ENCODE assay signal across 9 cellular contexts in genomic region chr4:158729716-158730559, GRCh38. TPM values are rescaled to one million over a fixed set of nuclear protein-coding genes. Genes with fewer than 3 reads are reported as not detected.
DNase-seq lines count a peak whose midpoint lies in the region; ATAC-seq, FAIRE-seq and TF ChIP-seq lines count a peak whose summit lies in the region.
"Had no signal": no experiment of that assay in that cellular context is flagged by ENCODE, and none has a peak within 500 bp of the region (broad histone marks: within the 10 kb centered on the region; RNA-seq: fewer than 3 reads in every experiment).

No MANE protein-coding gene starts in this region.

- H3K27me3 ChIP-seq in PC-3 (ENCODE audit: low read length) (no peaks in the 10 kb centered on the region), osteoblast (ENCODE audit: insufficient read depth, low read length) (peaks cover 25% of the 10 kb centered on the region)

- H3K9me2 ChIP-seq in PC-3 (replicated peaks; ENCODE audit: low read length) = no peaks in the 10 kb centered on the region

- CTCF ChIA-PET in PC-3 (lab: Charles Lee) = no interaction called here

- H3K9me3 Mint-ChIP-seq in activated T-helper 1 cell treated with anti-CD3 and anti-CD28 coated beads, Interleukin-12 subunit alpha, Interleukin-12 subunit beta, Interleukin-2, Interleukin-4 antibody, amounts not matched to agents 30 ng/mL and 10 ng/mL and 1 ng/mL, durations not matched to agents 14 hours and 24 hours and 36 hours = no peaks in the 10 kb centered on the region

- POLR2A ChIA-PET in PC-3 (lab: Charles Lee; ENCODE audit: unreplicated experiment) = no interaction called here

- H3K4me3 Mint-ChIP-seq in activated T-helper 1 cell treated with anti-CD3 and anti-CD28 coated beads, Interleukin-12 subunit alpha, Interleukin-12 subunit beta, Interleukin-2, Interleukin-4 antibody, amounts not matched to agents 30 ng/mL and 10 ng/mL and 1 ng/mL, durations not matched to agents 14 hours and 24 hours and 36 hours = no peak overlapping the region

- TF ChIP-seq CTCF in D721Med (IDR thresholded peaks at IDR 0.05; ENCODE audit: insufficient read depth, missing control alignments) (peak; percentile 65), PC-3 (conservative IDR thresholded peaks at IDR 0.05; ENCODE audit: low read depth, low read length) (peak; percentile 87), foreskin fibroblast (IDR thresholded peaks at IDR 0.05; ENCODE audit: low read depth, low read length) (peak; percentile 73), osteoblast (IDR thresholded peaks at IDR 0.05; ENCODE audit: extremely low read depth, low read depth, low read length) (peak; percentile 99)

- H3K36me3 Mint-ChIP-seq in activated T-helper 1 cell treated with anti-CD3 and anti-CD28 coated beads, Interleukin-12 subunit alpha, Interleukin-12 subunit beta, Interleukin-2, Interleukin-4 antibody, amounts not matched to agents 30 ng/mL and 10 ng/mL and 1 ng/mL, durations not matched to agents 14 hours and 24 hours and 36 hours (ENCODE audit: low read depth) = no peaks in the 10 kb centered on the region

- H3F3A ChIP-seq in PC-3 (ENCODE audit: low read length, unreplicated experiment) = no peaks in the 10 kb centered on the region

- BruUV-seq in PC-3 (replicated peaks; lab: Mats Ljungman, UMichigan) = no TSS peak

- peaks cover 18% of the 10 kb centered on the region for H3K27me3 Mint-ChIP-seq in activated T-helper 1 cell treated with anti-CD3 and anti-CD28 coated beads, Interleukin-12 subunit alpha, Interleukin-12 subunit beta, Interleukin-2, Interleukin-4 antibody, amounts not matched to agents 30 ng/mL and 10 ng/mL and 1 ng/mL, durations not matched to agents 14 hours and 24 hours and 36 hours (ENCODE audit: insufficient read depth)

- H2AFZ ChIP-seq in PC-3 (ENCODE audit: low read length) (peak overlapping the region; percentile 46; the same call in 1 of the 2 replicates), osteoblast (ENCODE audit: low read length) (peak overlapping the region; percentile 45)

- H3K9me3 ChIP-seq in PC-3 (ENCODE audit: low read length) = no peaks in the 10 kb centered on the region
- H3K9me3 ChIP-seq in osteoblast (ENCODE audit: low read depth, low read length) = no peaks in the 10 kb centered on the region

- H4K20me1 ChIP-seq in PC-3 (ENCODE audit: low read length) = no peaks in the 10 kb centered on the region
- no peaks in the 10 kb centered on the region for H4K20me1 ChIP-seq in osteoblast (ENCODE audit: insufficient read depth, low read length)

- H3K27ac ChIP-seq in PC-3 (ENCODE audit: low read length) = no peak overlapping the region
- H3K27ac ChIP-seq in osteoblast (ENCODE audit: low read depth, low read length) = no peak overlapping the region

- H3K4me3 ChIP-seq in PC-3 (ENCODE audit: low read length) (no peak overlapping the region), foreskin fibroblast (ENCODE audit: low read depth in 1 of 2, low read length in 2 of 2) (no peak overlapping the region), osteoblast (ENCODE audit: insufficient read depth, low read length) (no peak overlapping the region)

- no peak overlapping the region for H3K27ac Mint-ChIP-seq in activated T-helper 1 cell treated with anti-CD3 and anti-CD28 coated beads, Interleukin-12 subunit alpha, Interleukin-12 subunit beta, Interleukin-2, Interleukin-4 antibody, amounts not matched to agents 30 ng/mL and 10 ng/mL and 1 ng/mL, durations not matched to agents 14 hours and 24 hours and 36 hours

- no peak overlapping the region for H3K9ac ChIP-seq in PC-3 (ENCODE audit: low read length)

- H3K4me1 Mint-ChIP-seq in activated T-helper 1 cell treated with anti-CD3 and anti-CD28 coated beads, Interleukin-12 subunit alpha, Interleukin-12 subunit beta, Interleukin-2, Interleukin-4 antibody, amounts not matched to agents 30 ng/mL and 10 ng/mL and 1 ng/mL, durations not matched to agents 14 hours and 24 hours and 36 hours (ENCODE audit: low read depth) = peaks cover 33% of the 10 kb centered on the region

- intact Hi-C loops in PC-3 (cut with micrococcal nuclease) = loop anchor here (1.0 to 10.0 kb wide), 6 partner anchors 37 to 725 kb away; partner anchors contain the start of gene FNIP2
- intact Hi-C loops in activated T-helper 1 cell treated with anti-CD3 and anti-CD28 coated beads, Interleukin-12 subunit alpha, Interleukin-12 subunit beta, Interleukin-2, Interleukin-4 antibody, amounts not matched to agents 30 ng/mL and 10 ng/mL and 1 ng/mL, durations not matched to agents 14 hours and 24 hours and 36 hours (cut with micrococcal nuclease) = loop anchor here (1.0 kb wide), 4 partner anchors 37 to 473 kb away; no protein-coding TSS in a partner anchor

- H3K4me1 ChIP-seq in PC-3 (ENCODE audit: insufficient read depth, low read length) (no peaks in the 10 kb centered on the region), osteoblast (ENCODE audit: insufficient read depth, low read length) (no peaks in the 10 kb centered on the region)

- peak; percentile 76 for ATAC-seq in GM19452 (IDR thresholded peaks at IDR 0.05; ENCODE audit: unreplicated experiment)
- peak; percentile 83 for ATAC-seq in HG03571 (IDR thresholded peaks at IDR 0.05; ENCODE audit: unreplicated experiment)
- peak; percentile 92 for ATAC-seq in PC-3

- H3K36me3 ChIP-seq in PC-3 (ENCODE audit: low read depth, low read length) (no peaks in the 10 kb centered on the region), osteoblast (ENCODE audit: insufficient read depth, low read length) (no peaks in the 10 kb centered on the region)

- FAIRE-seq in D721Med (lab: Jason Lieb, UNC) = peak; percentile 84
- FAIRE-seq: colon had no signal

- H3K4me2 ChIP-seq in PC-3 (ENCODE audit: low read length) (no peak overlapping the region; the same call in 1 of the 2 replicates), osteoblast (ENCODE audit: insufficient read depth, low read length) (no peak overlapping the region)

- DNase-seq in D721Med (ENCODE audit: insufficient read length, low spot score) = peak; percentile 35
- DNase-seq in PC-3 = peak; percentile 74
- DNase-seq in activated T-helper 1 cell treated with anti-CD3 and anti-CD28 coated beads, Interleukin-12 subunit alpha, Interleukin-12 subunit beta, Interleukin-2, Interleukin-4 antibody, amounts not matched to agents 30 ng/mL and 10 ng/mL and 1 ng/mL, durations not matched to agents 14 hours and 24 hours and 36 hours (ENCODE audit: low spot score) = peak; percentile 32
- peak; percentile 48 to 82 for DNase-seq in foreskin fibroblast
- peak; percentile 93 for DNase-seq in osteoblast (ENCODE audit: insufficient read length, low spot score, missing footprints)
- DNase-seq in NCI-H1105 treated with DMSO at 0.1 percent for 48 hours (lab: John Stamatoyannopoulos, UW) = no peak

- H3K79me2 ChIP-seq in PC-3 (ENCODE audit: low read length) = no peaks in the 10 kb centered on the region
- no peaks in the 10 kb centered on the region for H3K79me2 ChIP-seq in osteoblast (ENCODE audit: insufficient read depth, low read length)

RNA-seq across cellular contexts. Expression of gene PPID, which starts 6.7 kb away (rescaled TPM):
- total RNA-seq in PC-3 (2014; rRNA removed) (34.4 and 43.3 TPM in 2 replicates), osteoblast (19.2 and 21.4 TPM in 2 replicates)
- total RNA-seq in activated T-helper 1 cell treated with anti-CD3 and anti-CD28 coated beads, Interleukin-12 subunit alpha, Interleukin-12 subunit beta, Interleukin-2, Interleukin-4 antibody, amounts not matched to agents 30 ng/mL and 10 ng/mL and 1 ng/mL, durations not matched to agents 14 hours and 24 hours and 36 hours = 52.8 and 55.4 TPM in 2 replicates

RNA-seq across cellular contexts. Expression of gene FNIP2, which starts 38.9 kb away (rescaled TPM):
- total RNA-seq in PC-3 (2014; rRNA removed) = 5.2 and 6.7 TPM in 2 replicates
- 18.8 and 20.4 TPM in 2 replicates for total RNA-seq in activated T-helper 1 cell treated with anti-CD3 and anti-CD28 coated beads, Interleukin-12 subunit alpha, Interleukin-12 subunit beta, Interleukin-2, Interleukin-4 antibody, amounts not matched to agents 30 ng/mL and 10 ng/mL and 1 ng/mL, durations not matched to agents 14 hours and 24 hours and 36 hours
- total RNA-seq in osteoblast = 73.4 and 78.9 TPM in 2 replicates

RNA-seq across cellular contexts. Expression of gene ETFDH, which starts 57.8 kb away (rescaled TPM):
- total RNA-seq in PC-3 (2014; rRNA removed) (22.4 and 23.8 TPM in 2 replicates), osteoblast (29.0 and 29.2 TPM in 2 replicates)
- total RNA-seq in activated T-helper 1 cell treated with anti-CD3 and anti-CD28 coated beads, Interleukin-12 subunit alpha, Interleukin-12 subunit beta, Interleukin-2, Interleukin-4 antibody, amounts not matched to agents 30 ng/mL and 10 ng/mL and 1 ng/mL, durations not matched to agents 14 hours and 24 hours and 36 hours = 19.9 and 21.5 TPM in 2 replicates

RNA-seq across cellular contexts. Expression of gene C4orf46, which starts 58.3 kb away (rescaled TPM):
- total RNA-seq in PC-3 (2014; rRNA removed) (10.9 and 13.1 TPM in 2 replicates), osteoblast (12.3 and 12.7 TPM in 2 replicates)
- 15.4 and 16.2 TPM in 2 replicates for total RNA-seq in activated T-helper 1 cell treated with anti-CD3 and anti-CD28 coated beads, Interleukin-12 subunit alpha, Interleukin-12 subunit beta, Interleukin-2, Interleukin-4 antibody, amounts not matched to agents 30 ng/mL and 10 ng/mL and 1 ng/mL, durations not matched to agents 14 hours and 24 hours and 36 hours
